In the genomic region with DNA sequence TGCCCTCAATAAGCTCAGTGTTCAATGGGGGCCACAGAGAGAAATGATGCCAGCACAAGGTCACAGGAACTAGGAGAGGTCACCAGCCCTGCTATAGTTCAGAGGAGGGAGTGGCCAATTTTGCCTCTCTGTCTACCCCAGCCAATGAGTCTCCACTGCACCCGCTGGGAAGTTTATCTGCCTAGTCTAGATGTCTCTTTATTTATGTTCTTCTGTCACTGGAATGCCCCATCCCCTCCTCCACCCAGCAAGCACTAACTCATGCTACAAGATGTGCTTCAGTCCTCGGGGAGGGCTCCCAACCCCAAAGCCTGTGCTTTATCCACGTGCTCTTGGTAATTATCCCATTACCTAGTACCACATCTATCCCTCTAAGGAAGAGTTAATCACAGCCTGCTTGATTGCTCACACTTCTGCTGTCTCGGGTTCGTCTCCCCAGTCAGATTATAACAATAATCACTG, we compare ENCODE assay signal across 16 cellular contexts. TPM values are rescaled to one million over a fixed set of nuclear protein-coding genes. Genes with fewer than 3 reads are reported as not detected.
DNase-seq lines count a peak whose midpoint lies in the region; ATAC-seq and TF ChIP-seq lines count a peak whose summit lies in the region.
"Had no signal": no experiment of that assay in that cellular context is flagged by ENCODE, and none has a peak within 500 bp of the region (broad histone marks: within the 10 kb centered on the region; RNA-seq: fewer than 3 reads in every experiment).

No MANE protein-coding gene starts in this region.

- H3K27me3 ChIP-seq in GM23248 (replicated peaks; ENCODE audit: insufficient read depth), result no peaks in the 10 kb centered on the region
- H3K27me3 ChIP-seq: pancreas, Peyer's patch, tibial nerve had no signal

- H4K20me1 ChIP-seq in GM23248 (ENCODE audit: insufficient read depth) (no peaks in the 10 kb centered on the region), OCI-LY7 (ENCODE audit: insufficient read depth, low read length) (no peaks in the 10 kb centered on the region)

- H3K36me3 ChIP-seq in GM23248 (ENCODE audit: low read depth) (no peaks in the 10 kb centered on the region), OCI-LY7 (ENCODE audit: insufficient read depth, low read length) (peaks cover 11% of the 10 kb centered on the region; the same call in 1 of the 2 replicates)
- H3K36me3 ChIP-seq: pancreas, Peyer's patch had no signal

- in situ Hi-C loops in GM23248 (cut with MboI), result no loop called here

- WGBS in GM23248 (ENCODE audit: low coverage in 1 of 2, low lambda C conversion rate in 2 of 2, missing lambda C conversion rate in 2 of 2), 2 experiments, result 6 to 12% methylated on average over 5 of the region's 5 CpGs

- peaks cover 6% of the 10 kb centered on the region for H3K27me3 Mint-ChIP-seq in endothelial cell (ENCODE audit: unreplicated experiment)
- H3K27me3 Mint-ChIP-seq in osteocyte (ENCODE audit: unreplicated experiment), result no peaks in the 10 kb centered on the region
- H3K27me3 Mint-ChIP-seq: activated T-helper 17 cell treated with anti-CD3 and anti-CD28 coated beads, Interleukin-2, amount 50 U/mL, for 72 hours had no signal

- TF ChIP-seq CTCF in OCI-LY7 (conservative IDR thresholded peaks at IDR 0.05; ENCODE audit: low read length), result no peak
- no peak for TF ChIP-seq CTCF in endothelial cell (IDR thresholded peaks at IDR 0.05; ENCODE audit: unreplicated experiment)
- no peak for TF ChIP-seq CTCF in osteocyte (IDR thresholded peaks at IDR 0.05)

- peak; percentile 80 for DNase-seq in GM23248
- no peak for DNase-seq in OCI-LY7 (ENCODE audit: low spot score)
- no peak for DNase-seq in endothelial cell (ENCODE audit: low spot score)
- no peak for DNase-seq in osteocyte (ENCODE audit: extremely low spot score, unreplicated experiment)
- no peak for DNase-seq in NCI-H2196 treated with DMSO at 0.1 percent for 48 hours (lab: John Stamatoyannopoulos, UW; ENCODE audit: unreplicated experiment)
- DNase-seq in NCI-H524 treated with DMSO at 0.1 percent for 48 hours (lab: John Stamatoyannopoulos, UW), result no peak
- DNase-seq in posterior vena cava (ENCODE audit: low spot score), result no peak
- DNase-seq: activated CD4-positive, alpha-beta T cell treated with anti-CD3 and anti-CD28 coated beads, Interleukin-2, amount 50 U/mL, for 4 hours; Kasumi-1; pancreas; Peyer's patch had no signal

- peak overlapping the region; percentile 14; the same call in 1 of the 2 replicates for H3K9ac ChIP-seq in GM23248

- H3K9me3 ChIP-seq in GM23248 (ENCODE audit: low read depth) (no peaks in the 10 kb centered on the region), OCI-LY7 (ENCODE audit: low read length) (no peaks in the 10 kb centered on the region)
- H3K9me3 ChIP-seq: pancreas, Peyer's patch, tibial nerve had no signal

- H3K36me3 Mint-ChIP-seq in endothelial cell (ENCODE audit: low read depth, unreplicated experiment), result peaks cover 4% of the 10 kb centered on the region
- peaks cover 2% of the 10 kb centered on the region for H3K36me3 Mint-ChIP-seq in osteocyte (ENCODE audit: unreplicated experiment)

- H3K4me3 ChIP-seq in GM23248, result no peak overlapping the region
- H3K4me3 ChIP-seq in OCI-LY7 (ENCODE audit: low read depth, low read length, poor library complexity, severe bottlenecking), result no peak overlapping the region
- H3K4me3 ChIP-seq: pancreas, Peyer's patch, tibial nerve had no signal

- ATAC-seq in HG02970 (IDR thresholded peaks at IDR 0.05; ENCODE audit: low FRiP score, unreplicated experiment), result no peak
- ATAC-seq: activated T-helper 17 cell treated with anti-CD3 and anti-CD28 coated beads, Interleukin-2, amount 50 U/mL, for 72 hours; pancreas had no signal

- H3F3A ChIP-seq in GM23248 (ENCODE audit: insufficient read depth), result peaks cover 36% of the 10 kb centered on the region

- peak overlapping the region; percentile 3 for H3K4me2 ChIP-seq in GM23248 (ENCODE audit: unreplicated experiment)
- peak overlapping the region; percentile 27 for H3K4me2 ChIP-seq in OCI-LY7 (ENCODE audit: low read length)

- H3K9me2 ChIP-seq in GM23248 (ENCODE audit: insufficient read depth) (no peaks in the 10 kb centered on the region), OCI-LY7 (ENCODE audit: insufficient read depth, low read length) (no peaks in the 10 kb centered on the region)

- H3K79me2 ChIP-seq in GM23248 (ENCODE audit: insufficient read depth), result peaks cover 32% of the 10 kb centered on the region
- peaks cover 34% of the 10 kb centered on the region; the same call in 1 of the 2 replicates for H3K79me2 ChIP-seq in OCI-LY7 (ENCODE audit: insufficient read depth, low read depth, low read length)

- no peak overlapping the region for H2AFZ ChIP-seq in GM23248
- no peak overlapping the region for H2AFZ ChIP-seq in OCI-LY7 (ENCODE audit: low read length)

- POLR2A ChIA-PET in OCI-LY7 (lab: Charles Lee), result interaction anchor here (1.7 to 1.8 kb wide), 2 partner anchors 14 to 23 kb away, joined by 4 to 5 read pairs; no protein-coding TSS in a partner anchor

- H3K27ac ChIP-seq in GM23248, result peak overlapping the region; percentile 64
- peak overlapping the region; percentile 22 for H3K27ac ChIP-seq in OCI-LY7 (ENCODE audit: low read depth, low read length, poor library complexity, severe bottlenecking)
- H3K27ac ChIP-seq: pancreas, Peyer's patch had no signal

- intact Hi-C loops in OCI-LY7 (cut with micrococcal nuclease; ENCODE audit: unreplicated experiment), result loop anchor here (10.0 kb wide), 1 partner anchor 210 kb away; no protein-coding TSS in a partner anchor
- intact Hi-C loops in posterior vena cava (cut with DNase I), result no loop called here

- CTCF ChIA-PET in OCI-LY7 (lab: Charles Lee; ENCODE audit: unreplicated experiment), result no interaction called here

- H3K27ac Mint-ChIP-seq in endothelial cell (ENCODE audit: unreplicated experiment) (no peak overlapping the region), osteocyte (ENCODE audit: unreplicated experiment) (peak overlapping the region; percentile 63)
- H3K27ac Mint-ChIP-seq: activated T-helper 17 cell treated with anti-CD3 and anti-CD28 coated beads, Interleukin-2, amount 50 U/mL, for 72 hours had no signal

- H3K4me1 ChIP-seq in GM23248 (ENCODE audit: insufficient read depth), result peaks cover 28% of the 10 kb centered on the region
- peaks cover 72% of the 10 kb centered on the region for H3K4me1 ChIP-seq in OCI-LY7 (ENCODE audit: insufficient read depth, low read length, poor library complexity, severe bottlenecking)
- H3K4me1 ChIP-seq: pancreas had no signal

- H3K4me1 Mint-ChIP-seq in endothelial cell (ENCODE audit: unreplicated experiment), result peaks cover 10% of the 10 kb centered on the region
- H3K4me1 Mint-ChIP-seq in osteocyte (ENCODE audit: unreplicated experiment), result peaks cover 61% of the 10 kb centered on the region

- no TSS peak for BruUV-seq in OCI-LY7 (replicated peaks; lab: Mats Ljungman, UMichigan)

- H3K9me3 Mint-ChIP-seq in endothelial cell (ENCODE audit: unreplicated experiment), result no peaks in the 10 kb centered on the region
- H3K9me3 Mint-ChIP-seq in osteocyte (ENCODE audit: unreplicated experiment), result no peaks in the 10 kb centered on the region
- H3K9me3 Mint-ChIP-seq: activated T-helper 17 cell treated with anti-CD3 and anti-CD28 coated beads, Interleukin-2, amount 50 U/mL, for 72 hours had no signal

- H3K4me3 Mint-ChIP-seq in endothelial cell (ENCODE audit: unreplicated experiment) (peak overlapping the region; percentile 15), osteocyte (ENCODE audit: unreplicated experiment) (no peak overlapping the region)
- H3K4me3 Mint-ChIP-seq: activated T-helper 17 cell treated with anti-CD3 and anti-CD28 coated beads, Interleukin-2, amount 50 U/mL, for 72 hours had no signal

RNA-seq across cellular contexts. Expression of gene HIP1, which starts 4.1 kb away (rescaled TPM):
- 12.8 and 13.6 TPM in 2 replicates for total RNA-seq in GM23248 (2014; rRNA removed; shearing (Covaris generic))
- polyA plus RNA-seq in GM23248 (2016; fragmentation: Nextera tagmentation; extraction: Ambion mirVana), result 6.1 and 6.2 TPM in 2 replicates
- total RNA-seq in OCI-LY7 (2014; rRNA removed; shearing (Covaris generic)), result 15.0 and 15.8 TPM in 2 replicates
- total RNA-seq in OCI-LY7 (2022), result 27.8 and 30.5 TPM in 2 replicates
- 49.3 TPM for total RNA-seq in endothelial cell (ENCODE audit: unreplicated experiment)
- total RNA-seq in osteocyte, result 55.3 and 62.0 TPM in 2 replicates
- total RNA-seq in posterior vena cava, result 10 to 100 TPM; 27.0 to 29.2 TPM

RNA-seq across cellular contexts. Expression of gene CCL26, which starts 37.4 kb away (rescaled TPM):
- total RNA-seq in GM23248 (2014; rRNA removed; shearing (Covaris generic)), result not detected in 2 replicates
- polyA plus RNA-seq in GM23248 (2016; fragmentation: Nextera tagmentation; extraction: Ambion mirVana), result 2.2 and 2.3 TPM in 2 replicates
- not detected in 2 replicates for total RNA-seq in OCI-LY7 (2014; rRNA removed; shearing (Covaris generic))
- total RNA-seq in OCI-LY7 (2022), result not detected in 2 replicates
- 0.59 TPM for total RNA-seq in endothelial cell (ENCODE audit: unreplicated experiment)
- total RNA-seq in osteocyte, result not detected in 2 replicates
- total RNA-seq in posterior vena cava, result under 1 TPM; 0.97 to 1.00 TPM
- total RNA-seq: activated T-helper 17 cell treated with anti-CD3 and anti-CD28 coated beads, Interleukin-2, amount 50 U/mL, for 72 hours; endothelial cell of umbilical vein; pancreas; Peyer's patch; T-helper 2 cell treated with Interferon-gamma antibody and Interleukin-4, amounts not matched to agents 100 ng/mL and 5 ng/mL, for 36 hours had no signal
- polyA plus RNA-seq: endothelial cell of umbilical vein had no signal
